1 cellular context compared by ENCODE assay signal in the genomic region with DNA sequence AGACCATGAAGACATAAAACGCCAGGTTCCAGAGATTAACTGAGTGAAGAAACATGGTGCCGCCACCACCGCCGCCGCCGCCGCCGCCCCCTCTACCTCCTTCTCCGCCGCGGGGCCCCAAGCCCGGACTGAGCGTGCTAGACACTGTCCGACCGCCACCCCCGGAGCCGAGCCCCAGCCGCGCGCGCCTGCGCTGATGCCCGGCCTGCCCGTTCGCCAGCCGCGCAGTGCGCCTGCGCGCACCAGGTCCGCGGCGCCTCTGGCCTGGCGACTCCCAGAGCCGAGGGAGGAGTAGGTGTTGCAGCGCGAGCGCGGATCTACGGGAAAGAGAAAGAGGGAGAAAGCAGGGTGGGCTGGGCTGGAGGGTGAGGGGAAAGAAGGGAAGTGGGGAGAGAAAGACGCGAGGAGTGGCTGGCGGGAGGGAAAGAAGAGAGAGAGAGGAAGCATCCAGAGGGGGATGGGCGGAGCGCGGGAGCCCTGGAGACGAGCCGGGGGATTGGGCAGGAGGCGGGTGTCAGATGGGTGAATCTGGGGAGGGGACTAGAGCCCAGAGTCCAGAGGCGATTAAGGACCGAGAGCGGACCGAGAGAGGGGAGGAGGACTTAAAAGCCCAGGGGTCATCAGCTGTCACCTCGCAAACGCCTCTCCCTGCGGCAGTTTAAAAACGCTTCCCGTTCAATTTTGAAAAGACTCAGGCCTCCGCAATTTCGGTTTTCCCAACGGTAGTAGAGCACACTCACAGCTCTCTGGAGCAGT.
A peak's percentile ranks its signal among the peaks of the same experiment; 100 is the strongest.
TF ChIP-seq lines count a peak whose summit lies in the region.

A gene with protein sequence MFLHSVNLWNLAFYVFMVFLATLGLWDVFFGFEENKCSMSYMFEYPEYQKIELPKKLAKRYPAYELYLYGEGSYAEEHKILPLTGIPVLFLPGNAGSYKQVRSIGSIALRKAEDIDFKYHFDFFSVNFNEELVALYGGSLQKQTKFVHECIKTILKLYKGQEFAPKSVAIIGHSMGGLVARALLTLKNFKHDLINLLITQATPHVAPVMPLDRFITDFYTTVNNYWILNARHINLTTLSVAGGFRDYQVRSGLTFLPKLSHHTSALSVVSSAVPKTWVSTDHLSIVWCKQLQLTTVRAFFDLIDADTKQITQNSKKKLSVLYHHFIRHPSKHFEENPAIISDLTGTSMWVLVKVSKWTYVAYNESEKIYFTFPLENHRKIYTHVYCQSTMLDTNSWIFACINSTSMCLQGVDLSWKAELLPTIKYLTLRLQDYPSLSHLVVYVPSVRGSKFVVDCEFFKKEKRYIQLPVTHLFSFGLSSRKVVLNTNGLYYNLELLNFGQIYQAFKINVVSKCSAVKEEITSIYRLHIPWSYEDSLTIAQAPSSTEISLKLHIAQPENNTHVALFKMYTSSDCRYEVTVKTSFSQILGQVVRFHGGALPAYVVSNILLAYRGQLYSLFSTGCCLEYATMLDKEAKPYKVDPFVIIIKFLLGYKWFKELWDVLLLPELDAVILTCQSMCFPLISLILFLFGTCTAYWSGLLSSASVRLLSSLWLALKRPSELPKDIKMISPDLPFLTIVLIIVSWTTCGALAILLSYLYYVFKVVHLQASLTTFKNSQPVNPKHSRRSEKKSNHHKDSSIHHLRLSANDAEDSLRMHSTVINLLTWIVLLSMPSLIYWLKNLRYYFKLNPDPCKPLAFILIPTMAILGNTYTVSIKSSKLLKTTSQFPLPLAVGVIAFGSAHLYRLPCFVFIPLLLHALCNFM (minus strand): TSS at position 146 of the 756 bp plus-strand sequence. CDS start 91 bp downstream, at position 55.

TF ChIP-seq in IMR-90, 13 proteins besides CTCF, POLR2A, EP300 and RAD21:
- TF ChIP-seq NFE2L2 (IDR thresholded peaks at IDR 0.05; ENCODE audit: low read depth, low read length) = no peak
- TF ChIP-seq MAZ (IDR thresholded peaks at IDR 0.05; ENCODE audit: borderline replicate concordance, low read depth, low read length) = peak; percentile 8; the same call in 1 of the 2 replicates
- 0 out of 2 replicates have a peak, but pooled peaks have one; percentile 25 for TF ChIP-seq MXI1 (IDR thresholded peaks at IDR 0.05; ENCODE audit: borderline replicate concordance, low read depth, low read length)
- TF ChIP-seq, protein P1, sequence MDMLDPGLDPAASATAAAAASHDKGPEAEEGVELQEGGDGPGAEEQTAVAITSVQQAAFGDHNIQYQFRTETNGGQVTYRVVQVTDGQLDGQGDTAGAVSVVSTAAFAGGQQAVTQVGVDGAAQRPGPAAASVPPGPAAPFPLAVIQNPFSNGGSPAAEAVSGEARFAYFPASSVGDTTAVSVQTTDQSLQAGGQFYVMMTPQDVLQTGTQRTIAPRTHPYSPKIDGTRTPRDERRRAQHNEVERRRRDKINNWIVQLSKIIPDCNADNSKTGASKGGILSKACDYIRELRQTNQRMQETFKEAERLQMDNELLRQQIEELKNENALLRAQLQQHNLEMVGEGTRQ (IDR thresholded peaks at IDR 0.05; ENCODE audit: low read depth, low read length) = no peak
